1 cellular context compared by ENCODE assay signal in the genomic region with DNA sequence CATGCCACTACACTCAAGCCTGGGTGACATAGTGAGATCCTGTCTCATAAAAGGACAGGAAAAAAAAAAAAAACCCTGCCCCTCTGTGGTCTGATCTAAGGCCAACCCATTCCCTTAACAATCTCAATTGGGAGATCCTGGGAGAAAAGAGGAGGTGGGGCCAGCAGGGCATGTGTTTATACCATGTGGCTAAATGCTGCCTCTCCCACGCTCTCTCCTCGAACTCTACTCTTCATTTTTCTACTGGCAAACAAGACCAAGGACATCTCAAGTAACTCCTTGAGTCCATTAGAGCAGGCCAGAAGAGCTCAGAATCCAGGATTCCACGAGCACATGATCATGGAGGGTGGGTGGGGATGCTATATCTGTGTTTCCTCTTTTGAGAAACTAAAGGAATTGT.
TF ChIP-seq lines count a peak whose summit lies in the region.

No MANE protein-coding gene starts in this region.

TF ChIP-seq in K562, 482 proteins besides CTCF, POLR2A, EP300 and RAD21 (continued from another document and continues in another):
- no peak for TF ChIP-seq MBD2 (IDR thresholded peaks at IDR 0.05; ENCODE audit: borderline replicate concordance, low read depth)
- TF ChIP-seq JUNB (CRISPR knock-in tag; conservative IDR thresholded peaks at IDR 0.05), result no peak
- TF ChIP-seq, protein P1, sequence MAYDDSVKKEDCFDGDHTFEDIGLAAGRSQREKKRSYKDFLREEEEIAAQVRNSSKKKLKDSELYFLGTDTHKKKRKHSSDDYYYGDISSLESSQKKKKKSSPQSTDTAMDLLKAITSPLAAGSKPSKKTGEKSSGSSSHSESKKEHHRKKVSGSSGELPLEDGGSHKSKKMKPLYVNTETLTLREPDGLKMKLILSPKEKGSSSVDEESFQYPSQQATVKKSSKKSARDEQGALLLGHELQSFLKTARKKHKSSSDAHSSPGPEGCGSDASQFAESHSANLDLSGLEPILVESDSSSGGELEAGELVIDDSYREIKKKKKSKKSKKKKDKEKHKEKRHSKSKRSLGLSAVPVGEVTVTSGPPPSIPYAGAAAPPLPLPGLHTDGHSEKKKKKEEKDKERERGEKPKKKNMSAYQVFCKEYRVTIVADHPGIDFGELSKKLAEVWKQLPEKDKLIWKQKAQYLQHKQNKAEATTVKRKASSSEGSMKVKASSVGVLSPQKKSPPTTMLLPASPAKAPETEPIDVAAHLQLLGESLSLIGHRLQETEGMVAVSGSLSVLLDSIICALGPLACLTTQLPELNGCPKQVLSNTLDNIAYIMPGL (CRISPR knock-in tag; IDR thresholded peaks at IDR 0.05), result no peak
- TF ChIP-seq TBP (optimal IDR thresholded peaks at IDR 0.05; ENCODE audit: low read depth, low read length), result no peak
- TF ChIP-seq, protein P2, sequence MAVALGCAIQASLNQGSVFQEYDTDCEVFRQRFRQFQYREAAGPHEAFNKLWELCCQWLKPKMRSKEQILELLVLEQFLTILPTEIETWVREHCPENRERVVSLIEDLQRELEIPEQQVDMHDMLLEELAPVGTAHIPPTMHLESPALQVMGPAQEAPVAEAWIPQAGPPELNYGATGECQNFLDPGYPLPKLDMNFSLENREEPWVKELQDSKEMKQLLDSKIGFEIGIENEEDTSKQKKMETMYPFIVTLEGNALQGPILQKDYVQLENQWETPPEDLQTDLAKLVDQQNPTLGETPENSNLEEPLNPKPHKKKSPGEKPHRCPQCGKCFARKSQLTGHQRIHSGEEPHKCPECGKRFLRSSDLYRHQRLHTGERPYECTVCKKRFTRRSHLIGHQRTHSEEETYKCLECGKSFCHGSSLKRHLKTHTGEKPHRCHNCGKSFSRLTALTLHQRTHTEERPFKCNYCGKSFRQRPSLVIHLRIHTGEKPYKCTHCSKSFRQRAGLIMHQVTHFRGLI (CRISPR knock-in tag; IDR thresholded peaks at IDR 0.05), result no peak
- peak; percentile 49; the same call in 1 of the 2 replicates for TF ChIP-seq PRMT5 (CRISPR knock-in tag; IDR thresholded peaks at IDR 0.05)
- no peak for TF ChIP-seq SETDB1 (IDR thresholded peaks at IDR 0.05; ENCODE audit: low read length)
- no peak for TF ChIP-seq RHOXF2B (CRISPR knock-in tag; conservative IDR thresholded peaks at IDR 0.05)
- TF ChIP-seq BACH1 (tag; IDR thresholded peaks at IDR 0.05), result 0 out of 2 replicates have a peak, but pooled peaks have one; percentile 10
- TF ChIP-seq, protein P3, sequence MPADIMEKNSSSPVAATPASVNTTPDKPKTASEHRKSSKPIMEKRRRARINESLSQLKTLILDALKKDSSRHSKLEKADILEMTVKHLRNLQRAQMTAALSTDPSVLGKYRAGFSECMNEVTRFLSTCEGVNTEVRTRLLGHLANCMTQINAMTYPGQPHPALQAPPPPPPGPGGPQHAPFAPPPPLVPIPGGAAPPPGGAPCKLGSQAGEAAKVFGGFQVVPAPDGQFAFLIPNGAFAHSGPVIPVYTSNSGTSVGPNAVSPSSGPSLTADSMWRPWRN (IDR thresholded peaks at IDR 0.05; ENCODE audit: low read depth), result no peak
- no peak for TF ChIP-seq EWSR1 (IDR thresholded peaks at IDR 0.05; ENCODE audit: borderline replicate concordance, low read depth, partially characterized antibody)
- TF ChIP-seq TAF15 (IDR thresholded peaks at IDR 0.05; ENCODE audit: low read depth, low read length), result no peak
- TF ChIP-seq, protein P4, sequence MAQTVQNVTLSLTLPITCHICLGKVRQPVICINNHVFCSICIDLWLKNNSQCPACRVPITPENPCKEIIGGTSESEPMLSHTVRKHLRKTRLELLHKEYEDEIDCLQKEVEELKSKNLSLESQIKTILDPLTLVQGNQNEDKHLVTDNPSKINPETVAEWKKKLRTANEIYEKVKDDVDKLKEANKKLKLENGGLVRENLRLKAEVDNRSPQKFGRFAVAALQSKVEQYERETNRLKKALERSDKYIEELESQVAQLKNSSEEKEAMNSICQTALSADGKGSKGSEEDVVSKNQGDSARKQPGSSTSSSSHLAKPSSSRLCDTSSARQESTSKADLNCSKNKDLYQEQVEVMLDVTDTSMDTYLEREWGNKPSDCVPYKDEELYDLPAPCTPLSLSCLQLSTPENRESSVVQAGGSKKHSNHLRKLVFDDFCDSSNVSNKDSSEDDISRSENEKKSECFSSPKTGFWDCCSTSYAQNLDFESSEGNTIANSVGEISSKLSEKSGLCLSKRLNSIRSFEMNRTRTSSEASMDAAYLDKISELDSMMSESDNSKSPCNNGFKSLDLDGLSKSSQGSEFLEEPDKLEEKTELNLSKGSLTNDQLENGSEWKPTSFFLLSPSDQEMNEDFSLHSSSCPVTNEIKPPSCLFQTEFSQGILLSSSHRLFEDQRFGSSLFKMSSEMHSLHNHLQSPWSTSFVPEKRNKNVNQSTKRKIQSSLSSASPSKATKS (CRISPR knock-in tag; IDR thresholded peaks at IDR 0.05), result no peak
- no peak for TF ChIP-seq NFRKB (IDR thresholded peaks at IDR 0.05; ENCODE audit: low read depth)
- TF ChIP-seq ZNF507 (tag; conservative IDR thresholded peaks at IDR 0.05), result no peak
- TF ChIP-seq, protein P5, sequence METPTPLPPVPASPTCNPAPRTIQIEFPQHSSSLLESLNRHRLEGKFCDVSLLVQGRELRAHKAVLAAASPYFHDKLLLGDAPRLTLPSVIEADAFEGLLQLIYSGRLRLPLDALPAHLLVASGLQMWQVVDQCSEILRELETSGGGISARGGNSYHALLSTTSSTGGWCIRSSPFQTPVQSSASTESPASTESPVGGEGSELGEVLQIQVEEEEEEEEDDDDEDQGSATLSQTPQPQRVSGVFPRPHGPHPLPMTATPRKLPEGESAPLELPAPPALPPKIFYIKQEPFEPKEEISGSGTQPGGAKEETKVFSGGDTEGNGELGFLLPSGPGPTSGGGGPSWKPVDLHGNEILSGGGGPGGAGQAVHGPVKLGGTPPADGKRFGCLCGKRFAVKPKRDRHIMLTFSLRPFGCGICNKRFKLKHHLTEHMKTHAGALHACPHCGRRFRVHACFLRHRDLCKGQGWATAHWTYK (CRISPR knock-in tag; IDR thresholded peaks at IDR 0.05), result no peak
- TF ChIP-seq YBX1 (IDR thresholded peaks at IDR 0.05), result no peak
- no peak for TF ChIP-seq MTA3 (IDR thresholded peaks at IDR 0.05; ENCODE audit: borderline replicate concordance)
- TF ChIP-seq KLF16 (IDR thresholded peaks at IDR 0.05), result no peak
- no peak for TF ChIP-seq TCF7 (IDR thresholded peaks at IDR 0.05; ENCODE audit: borderline replicate concordance)
- TF ChIP-seq ZNF384 (IDR thresholded peaks at IDR 0.05; ENCODE audit: low read depth, low read length), result no peak
- 0 out of 2 replicates have a peak, but pooled peaks have one; percentile 29 for TF ChIP-seq FOXP1 (CRISPR knock-in tag; IDR thresholded peaks at IDR 0.05)
- TF ChIP-seq, protein P6, sequence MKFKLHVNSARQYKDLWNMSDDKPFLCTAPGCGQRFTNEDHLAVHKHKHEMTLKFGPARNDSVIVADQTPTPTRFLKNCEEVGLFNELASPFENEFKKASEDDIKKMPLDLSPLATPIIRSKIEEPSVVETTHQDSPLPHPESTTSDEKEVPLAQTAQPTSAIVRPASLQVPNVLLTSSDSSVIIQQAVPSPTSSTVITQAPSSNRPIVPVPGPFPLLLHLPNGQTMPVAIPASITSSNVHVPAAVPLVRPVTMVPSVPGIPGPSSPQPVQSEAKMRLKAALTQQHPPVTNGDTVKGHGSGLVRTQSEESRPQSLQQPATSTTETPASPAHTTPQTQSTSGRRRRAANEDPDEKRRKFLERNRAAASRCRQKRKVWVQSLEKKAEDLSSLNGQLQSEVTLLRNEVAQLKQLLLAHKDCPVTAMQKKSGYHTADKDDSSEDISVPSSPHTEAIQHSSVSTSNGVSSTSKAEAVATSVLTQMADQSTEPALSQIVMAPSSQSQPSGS (CRISPR knock-in tag; IDR thresholded peaks at IDR 0.05), result no peak
- 0 out of 4 replicates have a peak, but pooled peaks of 1 of the 2 experiments have one; percentile 12 for TF ChIP-seq FOXA3 (CRISPR knock-in tag; conservative IDR thresholded peaks at IDR 0.05 in 1 of 2, IDR thresholded peaks at IDR 0.05 in 1 of 2)
- TF ChIP-seq, protein P7, sequence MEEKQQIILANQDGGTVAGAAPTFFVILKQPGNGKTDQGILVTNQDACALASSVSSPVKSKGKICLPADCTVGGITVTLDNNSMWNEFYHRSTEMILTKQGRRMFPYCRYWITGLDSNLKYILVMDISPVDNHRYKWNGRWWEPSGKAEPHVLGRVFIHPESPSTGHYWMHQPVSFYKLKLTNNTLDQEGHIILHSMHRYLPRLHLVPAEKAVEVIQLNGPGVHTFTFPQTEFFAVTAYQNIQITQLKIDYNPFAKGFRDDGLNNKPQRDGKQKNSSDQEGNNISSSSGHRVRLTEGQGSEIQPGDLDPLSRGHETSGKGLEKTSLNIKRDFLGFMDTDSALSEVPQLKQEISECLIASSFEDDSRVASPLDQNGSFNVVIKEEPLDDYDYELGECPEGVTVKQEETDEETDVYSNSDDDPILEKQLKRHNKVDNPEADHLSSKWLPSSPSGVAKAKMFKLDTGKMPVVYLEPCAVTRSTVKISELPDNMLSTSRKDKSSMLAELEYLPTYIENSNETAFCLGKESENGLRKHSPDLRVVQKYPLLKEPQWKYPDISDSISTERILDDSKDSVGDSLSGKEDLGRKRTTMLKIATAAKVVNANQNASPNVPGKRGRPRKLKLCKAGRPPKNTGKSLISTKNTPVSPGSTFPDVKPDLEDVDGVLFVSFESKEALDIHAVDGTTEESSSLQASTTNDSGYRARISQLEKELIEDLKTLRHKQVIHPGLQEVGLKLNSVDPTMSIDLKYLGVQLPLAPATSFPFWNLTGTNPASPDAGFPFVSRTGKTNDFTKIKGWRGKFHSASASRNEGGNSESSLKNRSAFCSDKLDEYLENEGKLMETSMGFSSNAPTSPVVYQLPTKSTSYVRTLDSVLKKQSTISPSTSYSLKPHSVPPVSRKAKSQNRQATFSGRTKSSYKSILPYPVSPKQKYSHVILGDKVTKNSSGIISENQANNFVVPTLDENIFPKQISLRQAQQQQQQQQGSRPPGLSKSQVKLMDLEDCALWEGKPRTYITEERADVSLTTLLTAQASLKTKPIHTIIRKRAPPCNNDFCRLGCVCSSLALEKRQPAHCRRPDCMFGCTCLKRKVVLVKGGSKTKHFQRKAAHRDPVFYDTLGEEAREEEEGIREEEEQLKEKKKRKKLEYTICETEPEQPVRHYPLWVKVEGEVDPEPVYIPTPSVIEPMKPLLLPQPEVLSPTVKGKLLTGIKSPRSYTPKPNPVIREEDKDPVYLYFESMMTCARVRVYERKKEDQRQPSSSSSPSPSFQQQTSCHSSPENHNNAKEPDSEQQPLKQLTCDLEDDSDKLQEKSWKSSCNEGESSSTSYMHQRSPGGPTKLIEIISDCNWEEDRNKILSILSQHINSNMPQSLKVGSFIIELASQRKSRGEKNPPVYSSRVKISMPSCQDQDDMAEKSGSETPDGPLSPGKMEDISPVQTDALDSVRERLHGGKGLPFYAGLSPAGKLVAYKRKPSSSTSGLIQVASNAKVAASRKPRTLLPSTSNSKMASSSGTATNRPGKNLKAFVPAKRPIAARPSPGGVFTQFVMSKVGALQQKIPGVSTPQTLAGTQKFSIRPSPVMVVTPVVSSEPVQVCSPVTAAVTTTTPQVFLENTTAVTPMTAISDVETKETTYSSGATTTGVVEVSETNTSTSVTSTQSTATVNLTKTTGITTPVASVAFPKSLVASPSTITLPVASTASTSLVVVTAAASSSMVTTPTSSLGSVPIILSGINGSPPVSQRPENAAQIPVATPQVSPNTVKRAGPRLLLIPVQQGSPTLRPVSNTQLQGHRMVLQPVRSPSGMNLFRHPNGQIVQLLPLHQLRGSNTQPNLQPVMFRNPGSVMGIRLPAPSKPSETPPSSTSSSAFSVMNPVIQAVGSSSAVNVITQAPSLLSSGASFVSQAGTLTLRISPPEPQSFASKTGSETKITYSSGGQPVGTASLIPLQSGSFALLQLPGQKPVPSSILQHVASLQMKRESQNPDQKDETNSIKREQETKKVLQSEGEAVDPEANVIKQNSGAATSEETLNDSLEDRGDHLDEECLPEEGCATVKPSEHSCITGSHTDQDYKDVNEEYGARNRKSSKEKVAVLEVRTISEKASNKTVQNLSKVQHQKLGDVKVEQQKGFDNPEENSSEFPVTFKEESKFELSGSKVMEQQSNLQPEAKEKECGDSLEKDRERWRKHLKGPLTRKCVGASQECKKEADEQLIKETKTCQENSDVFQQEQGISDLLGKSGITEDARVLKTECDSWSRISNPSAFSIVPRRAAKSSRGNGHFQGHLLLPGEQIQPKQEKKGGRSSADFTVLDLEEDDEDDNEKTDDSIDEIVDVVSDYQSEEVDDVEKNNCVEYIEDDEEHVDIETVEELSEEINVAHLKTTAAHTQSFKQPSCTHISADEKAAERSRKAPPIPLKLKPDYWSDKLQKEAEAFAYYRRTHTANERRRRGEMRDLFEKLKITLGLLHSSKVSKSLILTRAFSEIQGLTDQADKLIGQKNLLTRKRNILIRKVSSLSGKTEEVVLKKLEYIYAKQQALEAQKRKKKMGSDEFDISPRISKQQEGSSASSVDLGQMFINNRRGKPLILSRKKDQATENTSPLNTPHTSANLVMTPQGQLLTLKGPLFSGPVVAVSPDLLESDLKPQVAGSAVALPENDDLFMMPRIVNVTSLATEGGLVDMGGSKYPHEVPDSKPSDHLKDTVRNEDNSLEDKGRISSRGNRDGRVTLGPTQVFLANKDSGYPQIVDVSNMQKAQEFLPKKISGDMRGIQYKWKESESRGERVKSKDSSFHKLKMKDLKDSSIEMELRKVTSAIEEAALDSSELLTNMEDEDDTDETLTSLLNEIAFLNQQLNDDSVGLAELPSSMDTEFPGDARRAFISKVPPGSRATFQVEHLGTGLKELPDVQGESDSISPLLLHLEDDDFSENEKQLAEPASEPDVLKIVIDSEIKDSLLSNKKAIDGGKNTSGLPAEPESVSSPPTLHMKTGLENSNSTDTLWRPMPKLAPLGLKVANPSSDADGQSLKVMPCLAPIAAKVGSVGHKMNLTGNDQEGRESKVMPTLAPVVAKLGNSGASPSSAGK (IDR thresholded peaks at IDR 0.05), result peak; percentile 73
- TF ChIP-seq DMBX1 (CRISPR knock-in tag; IDR thresholded peaks at IDR 0.05; ENCODE audit: borderline replicate concordance), result 0 out of 2 replicates have a peak, but pooled peaks have one; percentile 33
- TF ChIP-seq, protein P8, sequence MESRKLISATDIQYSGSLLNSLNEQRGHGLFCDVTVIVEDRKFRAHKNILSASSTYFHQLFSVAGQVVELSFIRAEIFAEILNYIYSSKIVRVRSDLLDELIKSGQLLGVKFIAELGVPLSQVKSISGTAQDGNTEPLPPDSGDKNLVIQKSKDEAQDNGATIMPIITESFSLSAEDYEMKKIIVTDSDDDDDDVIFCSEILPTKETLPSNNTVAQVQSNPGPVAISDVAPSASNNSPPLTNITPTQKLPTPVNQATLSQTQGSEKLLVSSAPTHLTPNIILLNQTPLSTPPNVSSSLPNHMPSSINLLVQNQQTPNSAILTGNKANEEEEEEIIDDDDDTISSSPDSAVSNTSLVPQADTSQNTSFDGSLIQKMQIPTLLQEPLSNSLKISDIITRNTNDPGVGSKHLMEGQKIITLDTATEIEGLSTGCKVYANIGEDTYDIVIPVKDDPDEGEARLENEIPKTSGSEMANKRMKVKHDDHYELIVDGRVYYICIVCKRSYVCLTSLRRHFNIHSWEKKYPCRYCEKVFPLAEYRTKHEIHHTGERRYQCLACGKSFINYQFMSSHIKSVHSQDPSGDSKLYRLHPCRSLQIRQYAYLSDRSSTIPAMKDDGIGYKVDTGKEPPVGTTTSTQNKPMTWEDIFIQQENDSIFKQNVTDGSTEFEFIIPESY (CRISPR knock-in tag; IDR thresholded peaks at IDR 0.05), result no peak
- 0 out of 2 replicates have a peak, but pooled peaks have one; percentile 36 for TF ChIP-seq ZNF589 (CRISPR knock-in tag; IDR thresholded peaks at IDR 0.05; ENCODE audit: low read depth)
- TF ChIP-seq, protein P9, sequence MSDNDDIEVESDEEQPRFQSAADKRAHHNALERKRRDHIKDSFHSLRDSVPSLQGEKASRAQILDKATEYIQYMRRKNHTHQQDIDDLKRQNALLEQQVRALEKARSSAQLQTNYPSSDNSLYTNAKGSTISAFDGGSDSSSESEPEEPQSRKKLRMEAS (CRISPR knock-in tag; IDR thresholded peaks at IDR 0.05), result peak; percentile 70
- no peak for TF ChIP-seq MCM2 (IDR thresholded peaks at IDR 0.05; ENCODE audit: low read depth)
- TF ChIP-seq DACH1 (IDR thresholded peaks at IDR 0.05; ENCODE audit: partially characterized antibody), result no peak
- TF ChIP-seq CXXC5 (CRISPR knock-in tag; IDR thresholded peaks at IDR 0.05), result peak; percentile 18; the same call in 1 of the 2 replicates
- no peak for TF ChIP-seq STAT5A (IDR thresholded peaks at IDR 0.05; ENCODE audit: borderline replicate concordance, low read length)
- no peak for TF ChIP-seq RBM25 (IDR thresholded peaks at IDR 0.05; ENCODE audit: low read depth, low read length, severe bottlenecking)
